Comparison of ENCODE assay signal across 28 cellular contexts in the genomic region with DNA sequence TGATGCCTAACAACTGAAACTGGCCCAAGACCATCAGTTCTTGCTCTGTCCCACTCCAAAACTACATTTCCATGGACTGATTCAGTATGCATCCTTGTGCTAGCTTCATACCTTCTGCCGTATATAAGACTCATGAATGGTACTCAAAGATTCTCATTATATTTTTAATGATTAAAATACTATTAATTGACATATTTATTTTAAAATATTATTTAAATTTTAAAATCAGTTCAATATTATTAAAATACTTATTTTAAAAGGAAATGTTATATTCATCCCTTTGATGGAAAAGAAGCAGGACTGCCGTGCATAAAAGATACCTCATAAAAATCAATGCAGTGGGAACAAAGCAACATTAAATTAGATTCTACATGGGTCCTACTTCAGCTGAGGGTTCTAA.
"Had no signal": no experiment of that assay in that cellular context is flagged by ENCODE, and none has a peak within 500 bp of the region (broad histone marks: within the 10 kb centered on the region; RNA-seq: fewer than 3 reads in every experiment).

No MANE protein-coding gene starts in this region.

- FAIRE-seq: small intestine had no signal

- H3K27me3 ChIP-seq: neural progenitor cell, ovary, right lobe of liver, sigmoid colon, testis, transverse colon, upper lobe of right lung, uterus had no signal

- H3K9me3 ChIP-seq: ovary, psoas muscle, right lobe of liver, testis, transverse colon, upper lobe of right lung, uterus had no signal

- H3K36me3 Mint-ChIP-seq: natural killer cell; neural progenitor cell; stimulated activated effector memory CD8-positive, alpha-beta T cell treated with anti-CD3 and anti-CD28 coated beads, Interleukin-12 subunit alpha, Interleukin-12 subunit beta, amount 100 ng/mL, for 72 hours; stimulated activated naive B cell treated with anti-CD40 and anti-IgM and Interleukin-4, amounts not matched to agents 10 μg/mL and 1 μg/mL and 100 μg/mL, for 72 hours; type B pancreatic cell had no signal

- ATAC-seq: natural killer cell; psoas muscle; right cardiac atrium; right lobe of liver; stimulated activated effector memory CD8-positive, alpha-beta T cell treated with anti-CD3 and anti-CD28 coated beads, Interleukin-12 subunit alpha, Interleukin-12 subunit beta, amount 100 ng/mL, for 72 hours; stimulated activated naive B cell treated with anti-CD40 and anti-IgM and Interleukin-4, amounts not matched to agents 10 μg/mL and 1 μg/mL and 100 μg/mL, for 72 hours; upper lobe of right lung had no signal

- H3K4me3 ChIP-seq: neural progenitor cell, ovary, psoas muscle, right lobe of liver, sigmoid colon, stomach, testis, tibial artery, transverse colon, upper lobe of right lung, uterus had no signal

- H3K27ac Mint-ChIP-seq: natural killer cell; nephron; neural progenitor cell; progenitor cell of endocrine pancreas; stimulated activated effector memory CD8-positive, alpha-beta T cell treated with anti-CD3 and anti-CD28 coated beads, Interleukin-12 subunit alpha, Interleukin-12 subunit beta, amount 100 ng/mL, for 72 hours; stimulated activated naive B cell treated with anti-CD40 and anti-IgM and Interleukin-4, amounts not matched to agents 10 μg/mL and 1 μg/mL and 100 μg/mL, for 72 hours; stimulated activated naive CD8-positive, alpha-beta T cell treated with anti-CD3 and anti-CD28 coated beads, Interleukin-15, Interleukin-2, amounts not matched to agents 100 ng/mL and 50 ng/mL, for 24 hours; type B pancreatic cell had no signal

- H3K36me3 ChIP-seq: neural progenitor cell, ovary, right lobe of liver, sigmoid colon, stomach, tibial artery, transverse colon, upper lobe of right lung, uterus had no signal

- H3K4me1 Mint-ChIP-seq: natural killer cell; stimulated activated effector memory CD8-positive, alpha-beta T cell treated with anti-CD3 and anti-CD28 coated beads, Interleukin-12 subunit alpha, Interleukin-12 subunit beta, amount 100 ng/mL, for 72 hours; stimulated activated naive B cell treated with anti-CD40 and anti-IgM and Interleukin-4, amounts not matched to agents 10 μg/mL and 1 μg/mL and 100 μg/mL, for 72 hours had no signal

- DNase-seq: natural killer cell; occipital lobe; ovary; posterior cingulate gyrus; psoas muscle; right cardiac atrium; right lobe of liver; sigmoid colon; small intestine; stimulated activated CD4-positive, alpha-beta T cell treated with anti-CD3 and anti-CD28 coated beads, Interleukin-15, amount 100 ng/mL, for 24 hours; stimulated activated CD4-positive, alpha-beta T cell treated with anti-CD3 and anti-CD28 coated beads, Interleukin-2, amount 100 ng/mL, for 24 hours; stimulated activated CD4-positive, alpha-beta T cell treated with anti-CD3 and anti-CD28 coated beads, Interleukin-2, amount 100 ng/mL, for 48 hours; stimulated activated CD4-positive, alpha-beta T cell treated with anti-CD3 and anti-CD28 coated beads, Interleukin-4, amount 100 ng/mL, for 24 hours; stimulated activated naive B cell treated with anti-CD40 and anti-IgM and Interleukin-4, amounts not matched to agents 10 μg/mL and 1 μg/mL and 100 μg/mL, for 72 hours; stimulated activated naive CD4-positive, alpha-beta T cell treated with Interleukin-2 at 50 U/mL for 16 hours; stomach; testis; tibial artery; transverse colon; upper lobe of right lung; uterus had no signal

- H3K4me3 Mint-ChIP-seq: natural killer cell; nephron; neural progenitor cell; stimulated activated effector memory CD8-positive, alpha-beta T cell treated with anti-CD3 and anti-CD28 coated beads, Interleukin-12 subunit alpha, Interleukin-12 subunit beta, amount 100 ng/mL, for 72 hours; stimulated activated naive B cell treated with anti-CD40 and anti-IgM and Interleukin-4, amounts not matched to agents 10 μg/mL and 1 μg/mL and 100 μg/mL, for 72 hours; stimulated activated naive CD8-positive, alpha-beta T cell treated with anti-CD3 and anti-CD28 coated beads, Interleukin-15, Interleukin-2, amounts not matched to agents 100 ng/mL and 50 ng/mL, for 24 hours; type B pancreatic cell had no signal

- H3K9me3 Mint-ChIP-seq: natural killer cell; stimulated activated effector memory CD8-positive, alpha-beta T cell treated with anti-CD3 and anti-CD28 coated beads, Interleukin-12 subunit alpha, Interleukin-12 subunit beta, amount 100 ng/mL, for 72 hours; stimulated activated naive CD8-positive, alpha-beta T cell treated with anti-CD3 and anti-CD28 coated beads, Interleukin-15, Interleukin-2, amounts not matched to agents 100 ng/mL and 50 ng/mL, for 24 hours had no signal

- H3K27ac ChIP-seq: neural progenitor cell, ovary, parathyroid adenoma, psoas muscle, right lobe of liver, sigmoid colon, stomach, testis, tibial artery, transverse colon, upper lobe of right lung, uterus had no signal

- H3K27me3 Mint-ChIP-seq: progenitor cell of endocrine pancreas, type B pancreatic cell had no signal

- H3K4me1 ChIP-seq: parathyroid adenoma, right lobe of liver, sigmoid colon, stomach, testis, tibial artery, upper lobe of right lung, uterus had no signal
